In the genomic region with DNA sequence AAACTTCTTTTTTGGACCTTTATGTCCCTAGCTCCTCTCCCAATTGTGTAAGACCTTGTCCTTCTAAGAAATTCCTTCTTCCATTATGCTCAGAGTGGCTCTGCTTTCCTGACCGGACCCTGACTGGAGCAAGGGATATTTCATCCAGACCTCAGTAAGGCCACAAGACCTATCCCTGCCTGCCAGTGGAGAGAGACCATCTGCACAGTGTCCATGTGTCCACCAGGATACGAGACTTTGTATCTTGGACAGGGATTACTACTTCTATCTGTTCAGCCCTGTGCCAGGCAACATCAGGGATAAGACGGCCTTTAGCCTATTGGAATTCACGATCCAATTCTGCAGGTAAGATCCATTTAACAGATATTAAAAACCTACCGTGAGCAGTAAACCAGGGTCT, we compare ENCODE assay signal across 34 cellular contexts. TPM values are rescaled to one million over a fixed set of nuclear protein-coding genes. Genes with fewer than 3 reads are reported as not detected.
"Had no signal": no experiment of that assay in that cellular context is flagged by ENCODE, and none has a peak within 500 bp of the region (broad histone marks: within the 10 kb centered on the region; RNA-seq: fewer than 3 reads in every experiment).

No MANE protein-coding gene starts in this region.

- H3K9me3 ChIP-seq: ascending aorta had no signal

- ATAC-seq: activated CD4-positive, alpha-beta T cell treated with anti-CD3 and anti-CD28 coated beads for 36 hours; activated CD8-positive, alpha-beta memory T cell treated with anti-CD3 and anti-CD28 coated beads, Interleukin-2, amount 10 ng/mL, durations not matched to agents 7 days and 5 days; activated CD8-positive, alpha-beta T cell treated with anti-CD3 and anti-CD28 coated beads, Interleukin-2, amount 10 ng/mL, durations not matched to agents 7 days and 5 days; activated naive CD4-positive, alpha-beta T cell treated with anti-CD3 and anti-CD28 coated beads, Interleukin-2, amount 50 U/mL, for 72 hours; effector memory CD8-positive, alpha-beta T cell had no signal

- DNase-seq: activated CD4-positive, alpha-beta memory T cell treated with anti-CD3 and anti-CD28 coated beads for 36 hours; activated CD4-positive, alpha-beta T cell treated with anti-CD3 and anti-CD28 coated beads for 36 hours; activated CD4-positive, alpha-beta T cell treated with anti-CD3 and anti-CD28 coated beads, Interleukin-2, amount 10 ng/mL, durations not matched to agents 24 days and 14 days; activated CD4-positive, CD25-positive, alpha-beta regulatory T cell; activated CD4-positive, CD25-positive, alpha-beta regulatory T cell treated with anti-CD3 and anti-CD28 coated beads, Interleukin-2, amount 50 U/mL, for 72 hours; activated CD8-positive, alpha-beta memory T cell treated with anti-CD3 and anti-CD28 coated beads, Interleukin-2, amount 10 ng/mL, durations not matched to agents 7 days and 5 days; activated CD8-positive, alpha-beta memory T cell treated with anti-CD3 and anti-CD28 coated beads, Interleukin-2, amount 50 U/mL, for 4 hours; activated CD8-positive, alpha-beta T cell treated with anti-CD3 and anti-CD28 coated beads, Interleukin-2, amount 10 ng/mL, durations not matched to agents 7 days and 5 days; activated gamma-delta T cell; activated naive CD4-positive, alpha-beta T cell; activated naive CD4-positive, alpha-beta T cell treated with anti-CD3 and anti-CD28 coated beads, Interleukin-2, amount 10 ng/mL, durations not matched to agents 7 days and 5 days; activated naive CD8-positive, alpha-beta T cell treated with anti-CD3 and anti-CD28 coated beads, Interleukin-2, amount 10 ng/mL, durations not matched to agents 7 days and 5 days; activated T-cell treated with anti-CD3 and anti-CD28 coated beads, Interleukin-2, amount 50 U/mL, for 1 hour; activated T-cell treated with anti-CD3 and anti-CD28 coated beads, Interleukin-2, amount 50 U/mL, for 48 hours; brain microvascular endothelial cell; dorsolateral prefrontal cortex; effector CD4-positive, alpha-beta T cell; effector memory CD8-positive, alpha-beta T cell; foreskin fibroblast; head of caudate nucleus; T-helper 2 cell had no signal

- H3K9me3 Mint-ChIP-seq: activated CD4-positive, alpha-beta memory T cell treated with anti-CD3 and anti-CD28 coated beads for 36 hours; activated CD4-positive, alpha-beta T cell treated with anti-CD3 and anti-CD28 coated beads, Interleukin-2, amount 10 ng/mL, durations not matched to agents 24 days and 14 days; activated naive CD4-positive, alpha-beta T cell treated with anti-CD3 and anti-CD28 coated beads, Interleukin-2, amount 10 ng/mL, durations not matched to agents 7 days and 5 days; activated naive CD4-positive, alpha-beta T cell treated with anti-CD3 and anti-CD28 coated beads, Interleukin-2, amount 50 U/mL, for 72 hours; activated naive CD8-positive, alpha-beta T cell treated with anti-CD3 and anti-CD28 coated beads, Interleukin-2, amount 10 ng/mL, durations not matched to agents 7 days and 5 days; activated T-helper 1 cell treated with anti-CD3 and anti-CD28 coated beads, Interleukin-12 subunit alpha, Interleukin-12 subunit beta, Interleukin-2, Interleukin-4 antibody, amounts not matched to agents 30 ng/mL and 10 ng/mL and 1 ng/mL, durations not matched to agents 14 hours and 24 hours and 36 hours; activated T-helper 2 cell treated with anti-CD3 and anti-CD28 coated beads, Interferon-gamma antibody, Interleukin-2, Interleukin-4, amounts not matched to agents 10 μg/mL and 5 μg/mL and 100 μg/mL, durations not matched to agents 14 hours and 24 hours and 36 hours; central memory CD8-positive, alpha-beta T cell; dendritic cell treated with granulocyte-macrophage colony-stimulating factor and Interleukin-4, amounts not matched to agents 40 ng/mL and 50 ng/mL, for 4 days; effector memory CD8-positive, alpha-beta T cell had no signal

- H3K27me3 ChIP-seq: ascending aorta, brain microvascular endothelial cell, dorsolateral prefrontal cortex had no signal

- H3K4me3 ChIP-seq: ascending aorta, coronary artery, dorsolateral prefrontal cortex had no signal

- H3K36me3 Mint-ChIP-seq: activated CD4-positive, alpha-beta memory T cell treated with anti-CD3 and anti-CD28 coated beads for 36 hours; activated CD8-positive, alpha-beta memory T cell treated with anti-CD3 and anti-CD28 coated beads, Interleukin-2, amount 10 ng/mL, durations not matched to agents 7 days and 5 days; activated naive CD4-positive, alpha-beta T cell treated with anti-CD3 and anti-CD28 coated beads, Interleukin-2, amount 10 ng/mL, durations not matched to agents 7 days and 5 days; activated naive CD4-positive, alpha-beta T cell treated with anti-CD3 and anti-CD28 coated beads, Interleukin-2, amount 50 U/mL, for 72 hours; activated naive CD8-positive, alpha-beta T cell treated with anti-CD3 and anti-CD28 coated beads, Interleukin-2, amount 10 ng/mL, durations not matched to agents 7 days and 5 days had no signal

- H3K4me3 Mint-ChIP-seq: activated CD4-positive, alpha-beta memory T cell treated with anti-CD3 and anti-CD28 coated beads for 36 hours; activated CD4-positive, alpha-beta T cell treated with anti-CD3 and anti-CD28 coated beads for 36 hours; activated CD4-positive, alpha-beta T cell treated with anti-CD3 and anti-CD28 coated beads, Interleukin-2, amount 10 ng/mL, durations not matched to agents 24 days and 14 days; activated CD8-positive, alpha-beta memory T cell treated with anti-CD3 and anti-CD28 coated beads, Interleukin-2, amount 10 ng/mL, durations not matched to agents 7 days and 5 days; activated CD8-positive, alpha-beta T cell treated with anti-CD3 and anti-CD28 coated beads, Interleukin-2, amount 10 ng/mL, durations not matched to agents 7 days and 5 days; activated naive CD4-positive, alpha-beta T cell treated with anti-CD3 and anti-CD28 coated beads, Interleukin-2, amount 10 ng/mL, durations not matched to agents 7 days and 5 days; activated naive CD8-positive, alpha-beta T cell treated with anti-CD3 and anti-CD28 coated beads, Interleukin-2, amount 10 ng/mL, durations not matched to agents 7 days and 5 days; activated T-helper 1 cell treated with anti-CD3 and anti-CD28 coated beads, Interleukin-12 subunit alpha, Interleukin-12 subunit beta, Interleukin-2, Interleukin-4 antibody, amounts not matched to agents 30 ng/mL and 10 ng/mL and 1 ng/mL, durations not matched to agents 14 hours and 24 hours and 36 hours; central memory CD8-positive, alpha-beta T cell; dendritic cell treated with granulocyte-macrophage colony-stimulating factor and Interleukin-4, amounts not matched to agents 40 ng/mL and 50 ng/mL, for 4 days; effector memory CD8-positive, alpha-beta T cell had no signal

- H3K27ac Mint-ChIP-seq: activated CD4-positive, alpha-beta memory T cell treated with anti-CD3 and anti-CD28 coated beads for 36 hours; activated CD4-positive, alpha-beta T cell treated with anti-CD3 and anti-CD28 coated beads for 36 hours; activated CD4-positive, alpha-beta T cell treated with anti-CD3 and anti-CD28 coated beads, Interleukin-2, amount 10 ng/mL, durations not matched to agents 24 days and 14 days; activated CD8-positive, alpha-beta memory T cell treated with anti-CD3 and anti-CD28 coated beads, Interleukin-2, amount 10 ng/mL, durations not matched to agents 7 days and 5 days; activated CD8-positive, alpha-beta T cell treated with anti-CD3 and anti-CD28 coated beads, Interleukin-2, amount 10 ng/mL, durations not matched to agents 7 days and 5 days; activated naive CD4-positive, alpha-beta T cell treated with anti-CD3 and anti-CD28 coated beads, Interleukin-2, amount 10 ng/mL, durations not matched to agents 7 days and 5 days; activated naive CD4-positive, alpha-beta T cell treated with anti-CD3 and anti-CD28 coated beads, Interleukin-2, amount 50 U/mL, for 72 hours; activated naive CD8-positive, alpha-beta T cell treated with anti-CD3 and anti-CD28 coated beads, Interleukin-2, amount 10 ng/mL, durations not matched to agents 7 days and 5 days; activated T-helper 1 cell treated with anti-CD3 and anti-CD28 coated beads, Interleukin-12 subunit alpha, Interleukin-12 subunit beta, Interleukin-2, Interleukin-4 antibody, amounts not matched to agents 30 ng/mL and 10 ng/mL and 1 ng/mL, durations not matched to agents 14 hours and 24 hours and 36 hours; activated T-helper 2 cell treated with anti-CD3 and anti-CD28 coated beads, Interferon-gamma antibody, Interleukin-2, Interleukin-4, amounts not matched to agents 10 μg/mL and 5 μg/mL and 100 μg/mL, durations not matched to agents 14 hours and 24 hours and 36 hours; dendritic cell treated with granulocyte-macrophage colony-stimulating factor and Interleukin-4, amounts not matched to agents 40 ng/mL and 50 ng/mL, for 4 days; effector memory CD8-positive, alpha-beta T cell had no signal

- H3K4me1 ChIP-seq: ascending aorta had no signal

- H3K36me3 ChIP-seq: ascending aorta, brain microvascular endothelial cell had no signal

- H3K27me3 Mint-ChIP-seq: activated CD4-positive, alpha-beta memory T cell treated with anti-CD3 and anti-CD28 coated beads for 36 hours; activated CD4-positive, alpha-beta T cell treated with anti-CD3 and anti-CD28 coated beads for 36 hours had no signal

- H3K27ac ChIP-seq: ascending aorta, brain microvascular endothelial cell, coronary artery, dorsolateral prefrontal cortex, epithelial cell of prostate had no signal

- H3K4me1 Mint-ChIP-seq: activated CD4-positive, alpha-beta T cell treated with anti-CD3 and anti-CD28 coated beads for 36 hours; activated CD4-positive, alpha-beta T cell treated with anti-CD3 and anti-CD28 coated beads, Interleukin-2, amount 10 ng/mL, durations not matched to agents 24 days and 14 days; activated CD8-positive, alpha-beta memory T cell treated with anti-CD3 and anti-CD28 coated beads, Interleukin-2, amount 10 ng/mL, durations not matched to agents 7 days and 5 days; activated naive CD4-positive, alpha-beta T cell treated with anti-CD3 and anti-CD28 coated beads, Interleukin-2, amount 10 ng/mL, durations not matched to agents 7 days and 5 days; activated naive CD8-positive, alpha-beta T cell treated with anti-CD3 and anti-CD28 coated beads, Interleukin-2, amount 10 ng/mL, durations not matched to agents 7 days and 5 days; central memory CD8-positive, alpha-beta T cell had no signal

RNA-seq across cellular contexts. Expression of gene ATOH7, which starts 7.2 kb away (rescaled TPM):
- total RNA-seq: activated CD4-positive, alpha-beta memory T cell treated with anti-CD3 and anti-CD28 coated beads for 36 hours; activated CD4-positive, alpha-beta T cell treated with anti-CD3 and anti-CD28 coated beads for 36 hours; activated CD4-positive, alpha-beta T cell treated with anti-CD3 and anti-CD28 coated beads, Interleukin-2, amount 10 ng/mL, durations not matched to agents 24 days and 14 days; activated CD8-positive, alpha-beta memory T cell treated with anti-CD3 and anti-CD28 coated beads for 36 hours; activated CD8-positive, alpha-beta memory T cell treated with anti-CD3 and anti-CD28 coated beads, Interleukin-2, amount 10 ng/mL, durations not matched to agents 7 days and 5 days; activated CD8-positive, alpha-beta T cell treated with anti-CD3 and anti-CD28 coated beads, Interleukin-2, amount 10 ng/mL, durations not matched to agents 7 days and 5 days; activated naive CD4-positive, alpha-beta T cell treated with anti-CD3 and anti-CD28 coated beads, Interleukin-2, amount 50 U/mL, for 72 hours; activated naive CD8-positive, alpha-beta T cell treated with anti-CD3 and anti-CD28 coated beads, Interleukin-2, amount 10 ng/mL, durations not matched to agents 7 days and 5 days; activated T-helper 1 cell treated with anti-CD3 and anti-CD28 coated beads, Interleukin-12 subunit alpha, Interleukin-12 subunit beta, Interleukin-2, Interleukin-4 antibody, amounts not matched to agents 30 ng/mL and 10 ng/mL and 1 ng/mL, durations not matched to agents 14 hours and 24 hours and 36 hours; activated T-helper 2 cell treated with anti-CD3 and anti-CD28 coated beads, Interferon-gamma antibody, Interleukin-2, Interleukin-4, amounts not matched to agents 10 μg/mL and 5 μg/mL and 100 μg/mL, durations not matched to agents 14 hours and 24 hours and 36 hours; ascending aorta; bronchial epithelial cell; cardiac septum; endothelial cell of umbilical vein; T-helper 1 cell treated with Interleukin-12 subunit alpha and Interleukin-12 subunit beta and Interleukin-4 antibody, amounts not matched to agents 30 ng/mL and 1 ng/mL, for 36 hours had no signal
- polyA plus RNA-seq: endothelial cell of umbilical vein had no signal
